Comparison of ENCODE assay signal across 12 cellular contexts in genomic region chr5:140245354-140245753, GRCh38. TPM values are rescaled to one million over a fixed set of nuclear protein-coding genes. Genes with fewer than 3 reads are reported as not detected.
A peak's percentile ranks its signal among the peaks of the same experiment; 100 is the strongest.
DNase-seq lines count a peak whose midpoint lies in the region; ATAC-seq and TF ChIP-seq lines count a peak whose summit lies in the region.
"Had no signal": no experiment of that assay in that cellular context is flagged by ENCODE, and none has a peak within 500 bp of the region (broad histone marks: within the 10 kb centered on the region; RNA-seq: fewer than 3 reads in every experiment).

No MANE protein-coding gene starts in this region.

- H3K27ac ChIP-seq in Panc1 (ENCODE audit: low read length) (no peak overlapping the region), stomach smooth muscle (ENCODE audit: low read length) (peak overlapping the region; percentile 78), vagina (no peak overlapping the region), prostate gland (no peak overlapping the region)
- H3K27ac ChIP-seq: parathyroid adenoma had no signal

- in situ Hi-C loops in Panc1 (cut with HindIII; ENCODE audit: low pct_unique_long_range_greater_than_20kb, low sequenced_read_pairs): no loop called here

- H3K4me3 ChIP-seq in Panc1 (ENCODE audit: low read depth in 2 of 2, low read length in 2 of 2) (no peak overlapping the region), stomach smooth muscle (ENCODE audit: low read length in 2 of 2) (no peak overlapping the region), vagina (no peak overlapping the region), prostate gland (no peak overlapping the region)

- peak overlapping the region; percentile 8 for H3K27ac Mint-ChIP-seq in activated naive CD4-positive, alpha-beta T cell treated with anti-CD3 and anti-CD28 coated beads for 36 hours
- H3K27ac Mint-ChIP-seq in glutamatergic neuron (ENCODE audit: unreplicated experiment): peak overlapping the region; percentile 85

- TF ChIP-seq POLR2A in vagina (IDR thresholded peaks at IDR 0.05) (no peak), prostate gland (IDR thresholded peaks at IDR 0.05) (no peak)

- intact Hi-C loops in activated naive CD4-positive, alpha-beta T cell treated with anti-CD3 and anti-CD28 coated beads for 36 hours (cut with micrococcal nuclease): no loop called here
- intact Hi-C loops in Panc1 (cut with micrococcal nuclease; ENCODE audit: unreplicated experiment): loop anchor here (2.0 kb wide), 1 partner anchor 111 kb away; no protein-coding TSS in a partner anchor
- intact Hi-C loops in vagina (cut with DNase I): no loop called here
- intact Hi-C loops in prostate gland (cut with DNase I): loop anchor here (2.0 kb wide), 1 partner anchor 111 kb away; no protein-coding TSS in a partner anchor

- DNase-seq in activated naive CD4-positive, alpha-beta T cell treated with anti-CD3 and anti-CD28 coated beads for 36 hours: no peak
- no peak for DNase-seq in activated naive CD4-positive, alpha-beta T cell (lab: John Stamatoyannopoulos, UW)
- DNase-seq in Panc1 (ENCODE audit: low read depth, low spot score): no peak
- no peak for DNase-seq in glutamatergic neuron
- no peak for DNase-seq in vagina (ENCODE audit: extremely low spot score in 2 of 2)
- no peak for DNase-seq in prostate gland (ENCODE audit: low spot score)
- no peak for DNase-seq in DMS153 (lab: John Stamatoyannopoulos, UW)
- DNase-seq: activated gamma-delta T cell treated with Interleukin-2 at 50 U/mL for 16 hours; effector memory CD4-positive, alpha-beta T cell; NCI-H524 treated with DMSO at 0.1 percent for 48 hours had no signal

- H3K9me3 ChIP-seq in Panc1 (ENCODE audit: control insufficient read depth, insufficient read depth, low read depth, low read length): no peaks in the 10 kb centered on the region
- no peaks in the 10 kb centered on the region for H3K9me3 ChIP-seq in stomach smooth muscle (ENCODE audit: control insufficient read depth in 2 of 2, low read length in 2 of 2)
- H3K9me3 ChIP-seq in vagina: no peaks in the 10 kb centered on the region
- no peaks in the 10 kb centered on the region for H3K9me3 ChIP-seq in prostate gland

- ATAC-seq in Panc1: no peak

- no peaks in the 10 kb centered on the region for H3K27me3 Mint-ChIP-seq in activated naive CD4-positive, alpha-beta T cell treated with anti-CD3 and anti-CD28 coated beads for 36 hours (ENCODE audit: low read depth)
- peaks cover 18% of the 10 kb centered on the region for H3K27me3 Mint-ChIP-seq in glutamatergic neuron (ENCODE audit: unreplicated experiment)

- H3K27me3 ChIP-seq in Panc1 (ENCODE audit: control insufficient read depth, insufficient read depth, low read length) (no peaks in the 10 kb centered on the region), stomach smooth muscle (ENCODE audit: control insufficient read depth in 1 of 2, insufficient read depth in 2 of 2, low read length in 2 of 2) (no peaks in the 10 kb centered on the region), vagina (no peaks in the 10 kb centered on the region), prostate gland (replicated peaks; ENCODE audit: insufficient read depth) (no peaks in the 10 kb centered on the region)

- 55% methylated on average over 6 of the region's 6 CpGs for WGBS in prostate gland

- TF ChIP-seq CTCF in Panc1 (IDR thresholded peaks at IDR 0.05) (no peak), glutamatergic neuron (IDR thresholded peaks at IDR 0.05; ENCODE audit: partially characterized antibody, unreplicated experiment) (no peak), vagina (IDR thresholded peaks at IDR 0.05) (no peak), prostate gland (IDR thresholded peaks at IDR 0.05) (no peak)

- peaks cover 34% of the 10 kb centered on the region for H3K4me1 Mint-ChIP-seq in activated naive CD4-positive, alpha-beta T cell treated with anti-CD3 and anti-CD28 coated beads for 36 hours (ENCODE audit: low read depth)
- peaks cover 38% of the 10 kb centered on the region for H3K4me1 Mint-ChIP-seq in glutamatergic neuron (ENCODE audit: low read depth, unreplicated experiment)

- CTCF ChIA-PET in activated naive CD4-positive, alpha-beta T cell treated with anti-CD3 and anti-CD28 coated beads for 36 hours (lab: Charles Lee): interaction anchor here (0.8 to 15.8 kb wide), 11 partner anchors 9 to 346 kb away, joined by 3 to 634 read pairs (median 8); partner anchors contain the start of genes HBEGF, PFDN1 and SLC4A9
- CTCF ChIA-PET in Panc1 (lab: Charles Lee): interaction anchor here (1.0 to 4.8 kb wide), 6 partner anchors 15 to 121 kb away, joined by 3 to 79 read pairs (median 8); partner anchors contain the start of gene HBEGF

- H3K4me1 ChIP-seq in Panc1 (ENCODE audit: control insufficient read depth, insufficient read depth, low read length): peaks cover 31% of the 10 kb centered on the region
- H3K4me1 ChIP-seq in stomach smooth muscle (ENCODE audit: control insufficient read depth, insufficient read depth, low read length): peaks cover 63% of the 10 kb centered on the region
- peaks cover 37% of the 10 kb centered on the region for H3K4me1 ChIP-seq in vagina
- H3K4me1 ChIP-seq in prostate gland (replicated peaks): peaks cover 4% of the 10 kb centered on the region

- POLR2A ChIA-PET in Panc1 (lab: Charles Lee): no interaction called here

- H3K36me3 Mint-ChIP-seq in activated naive CD4-positive, alpha-beta T cell treated with anti-CD3 and anti-CD28 coated beads for 36 hours (ENCODE audit: low read depth): peaks cover 14% of the 10 kb centered on the region
- peaks cover 4% of the 10 kb centered on the region for H3K36me3 Mint-ChIP-seq in glutamatergic neuron (ENCODE audit: unreplicated experiment)

- peak overlapping the region in 1 of 2 donors; percentile 29 for H3K9ac ChIP-seq in stomach smooth muscle (ENCODE audit: low read length in 2 of 2)
- H3K9ac ChIP-seq: parathyroid adenoma had no signal

- no peaks in the 10 kb centered on the region for H3K36me3 ChIP-seq in Panc1 (ENCODE audit: control insufficient read depth, insufficient read depth, low read length)
- H3K36me3 ChIP-seq in stomach smooth muscle (ENCODE audit: control insufficient read depth in 2 of 2, insufficient read depth in 2 of 2, low read length in 2 of 2): peaks cover under 1 to 11% of the 10 kb centered on the region in 2 donors
- peaks cover 0 to 11% of the 10 kb centered on the region in 2 donors for H3K36me3 ChIP-seq in vagina
- H3K36me3 ChIP-seq in prostate gland: no peaks in the 10 kb centered on the region

- H3K4me3 Mint-ChIP-seq in activated naive CD4-positive, alpha-beta T cell treated with anti-CD3 and anti-CD28 coated beads for 36 hours: no peak overlapping the region
- no peak overlapping the region for H3K4me3 Mint-ChIP-seq in glutamatergic neuron (ENCODE audit: unreplicated experiment)

- BruUV-seq in Panc1 (replicated peaks; lab: Mats Ljungman, UMichigan): TSS peak; percentile 89

- H3K9me3 Mint-ChIP-seq in activated naive CD4-positive, alpha-beta T cell treated with anti-CD3 and anti-CD28 coated beads for 36 hours: no peaks in the 10 kb centered on the region
- H3K9me3 Mint-ChIP-seq in glutamatergic neuron (ENCODE audit: unreplicated experiment): peaks cover 15% of the 10 kb centered on the region

RNA-seq across cellular contexts. Expression of gene PFDN1, which starts 57.5 kb away (rescaled TPM):
- 10 to 100 TPM; 50.6 to 57.1 TPM for total RNA-seq in activated naive CD4-positive, alpha-beta T cell treated with anti-CD3 and anti-CD28 coated beads for 36 hours
- 54.4 TPM for total RNA-seq in Panc1 (2021; ENCODE audit: unreplicated experiment)
- 45.7 TPM for polyA plus RNA-seq in Panc1 (2012; ENCODE audit: insufficient read length)
- total RNA-seq in glutamatergic neuron (ENCODE audit: unreplicated experiment): 67.7 TPM
- 94.8 TPM for total RNA-seq in vagina
- 100 to 1,000 TPM in 1 of 2 donors, 10 to 100 TPM in 1; 88.0 to 145 TPM for total RNA-seq in prostate gland

Comparison
In these comparisons a context has a peak if more than half of its experiments do, and no peak if none do; other contexts are left out.
1. intact Hi-C loops: an anchor here in Panc1 (2.0 kb wide) and prostate gland (2.0 kb wide); none called in activated naive CD4-positive, alpha-beta T cell treated with anti-CD3 and anti-CD28 coated beads for 36 hours and vagina.